ENCODE assay signal across 19 cellular contexts in the genomic region with DNA sequence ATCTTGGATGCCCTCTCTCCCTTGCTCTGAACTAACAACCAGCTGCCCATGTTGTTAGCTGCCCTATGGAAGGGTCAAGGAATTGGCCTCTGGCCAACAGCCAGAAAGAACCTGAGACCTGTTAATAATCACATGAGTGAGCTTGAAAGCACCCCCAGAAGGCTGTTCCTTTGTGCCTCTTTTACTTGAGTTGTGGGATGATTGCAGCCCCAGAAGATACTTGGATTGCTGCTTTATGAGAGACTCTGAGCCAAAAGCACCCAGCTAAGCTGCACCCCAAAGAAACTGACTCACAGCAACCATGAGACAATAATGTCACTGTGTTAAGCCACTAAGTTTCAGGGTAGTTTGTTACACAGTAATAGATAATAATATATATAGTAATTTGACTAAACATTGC.
DNase-seq lines count a peak whose midpoint lies in the region; TF ChIP-seq lines count a peak whose summit lies in the region.
"Had no signal": no experiment of that assay in that cellular context is flagged by ENCODE, and none has a peak within 500 bp of the region (broad histone marks: within the 10 kb centered on the region; RNA-seq: fewer than 3 reads in every experiment).

No MANE protein-coding gene starts in this region.

- peaks cover 5% of the 10 kb centered on the region for H3K79me1 ChIP-seq in mesenchymal stem cell (replicated peaks; ENCODE audit: low read length, poor library complexity, severe bottlenecking)

- no peak overlapping the region for H2BK15ac ChIP-seq in mesenchymal stem cell (ENCODE audit: low read depth, poor library complexity, severe bottlenecking)

- H3K36me3 ChIP-seq in BE2C (no peaks in the 10 kb centered on the region; the same call in 1 of the 2 replicates), mesenchymal stem cell (ENCODE audit: control insufficient read depth in 1 of 2, insufficient read depth in 2 of 2, low read depth in 1 of 2, low read length in 2 of 2) (peaks cover 5 to 13% of the 10 kb centered on the region in 2 experiments)

- no peak overlapping the region for H4K91ac ChIP-seq in mesenchymal stem cell (ENCODE audit: low read length)

- no peak overlapping the region for H3K4me3 ChIP-seq in BE2C (ENCODE audit: low read depth, low read length)
- H3K4me3 ChIP-seq in mesenchymal stem cell (ENCODE audit: insufficient read depth in 1 of 2, low read depth in 1 of 2, low read length in 2 of 2), result no peak overlapping the region
- H3K4me3 ChIP-seq: left ventricle myocardium inferior, pancreas, SJSA1, transverse colon had no signal

- H3K23ac ChIP-seq in mesenchymal stem cell (ENCODE audit: low read length in 2 of 2), result no peak overlapping the region

- no peak overlapping the region for H2AFZ ChIP-seq in mesenchymal stem cell (ENCODE audit: low read depth, low read length)

- H3K27me3 ChIP-seq in BE2C (no peaks in the 10 kb centered on the region), mesenchymal stem cell (ENCODE audit: control insufficient read depth in 1 of 2, insufficient read depth in 1 of 2, low read length in 2 of 2) (no peaks in the 10 kb centered on the region)
- H3K27me3 ChIP-seq: pancreas, SJSA1, transverse colon had no signal

- intact Hi-C loops in posterior vena cava (cut with DNase I), result no loop called here

- peak overlapping the region; percentile 46 for H3K4me2 ChIP-seq in mesenchymal stem cell (ENCODE audit: low read length, poor library complexity, severe bottlenecking)

- no peak overlapping the region for H3K14ac ChIP-seq in mesenchymal stem cell (ENCODE audit: low read length in 2 of 2)

- H3K9ac ChIP-seq in mesenchymal stem cell (ENCODE audit: low read length), result no peak overlapping the region

- no peak overlapping the region for H2BK5ac ChIP-seq in mesenchymal stem cell (ENCODE audit: low read depth, low read length, poor library complexity, severe bottlenecking)

- no peak overlapping the region for H2BK12ac ChIP-seq in mesenchymal stem cell (ENCODE audit: low read length in 2 of 2)

- DNase-seq in NCI-H146 (lab: John Stamatoyannopoulos, UW), result peak; percentile 51
- no peak for DNase-seq in NCI-H146 treated with DMSO at 0.1 percent for 48 hours (lab: John Stamatoyannopoulos, UW; ENCODE audit: unreplicated experiment)
- peak; percentile 12 for DNase-seq in BE2C
- no peak for DNase-seq in mesenchymal stem cell
- DNase-seq in stimulated activated CD4-positive, alpha-beta T cell treated with anti-CD3 and anti-CD28 coated beads, Interleukin-15, amount 100 ng/mL, for 24 hours, result no peak
- DNase-seq in AG08395 (ENCODE audit: low spot score), result no peak
- DNase-seq in posterior vena cava (ENCODE audit: low spot score), result no peak
- DNase-seq: activated CD4-positive, alpha-beta T cell treated with anti-CD3 and anti-CD28 coated beads, Interleukin-2, amount 10 ng/mL, durations not matched to agents 7 days and 5 days; amniotic stem cell; CD4-positive, alpha-beta T cell; GOT3; Karpas-422; left ventricle myocardium inferior; NCI-H446; pancreas; small intestine; transverse colon had no signal

- H3K9me3 ChIP-seq in BE2C (no peaks in the 10 kb centered on the region), mesenchymal stem cell (ENCODE audit: control insufficient read depth, low read length) (no peaks in the 10 kb centered on the region)
- H3K9me3 ChIP-seq: left ventricle myocardium inferior, pancreas, SJSA1, transverse colon had no signal

- H4K8ac ChIP-seq in mesenchymal stem cell (ENCODE audit: low read length), result no peak overlapping the region

- peak overlapping the region; percentile 71 for H3K27ac ChIP-seq in mesenchymal stem cell (ENCODE audit: low read length, poor library complexity, severe bottlenecking)
- H3K27ac ChIP-seq: left ventricle myocardium inferior, pancreas, SJSA1, transverse colon had no signal

- TF ChIP-seq RAD21 in Ishikawa (IDR thresholded peaks at IDR 0.05; ENCODE audit: low read depth), result no peak

- H3K18ac ChIP-seq in mesenchymal stem cell (ENCODE audit: low read depth in 1 of 2, low read length in 2 of 2), result no peak overlapping the region

- H2AK5ac ChIP-seq in mesenchymal stem cell (ENCODE audit: low read length, severe bottlenecking), result peak overlapping the region; percentile 84

- H3K4me1 ChIP-seq in BE2C (no peaks in the 10 kb centered on the region), mesenchymal stem cell (ENCODE audit: control insufficient read depth, insufficient read depth, low read depth, low read length) (peaks cover 3% of the 10 kb centered on the region)
- H3K4me1 ChIP-seq: left ventricle myocardium inferior, pancreas, SJSA1 had no signal

- no peak for TF ChIP-seq CTCF in BE2C (IDR thresholded peaks at IDR 0.05; ENCODE audit: low read depth, low read length)

- no peak for TF ChIP-seq EP300 in Ishikawa (IDR thresholded peaks at IDR 0.05; ENCODE audit: borderline replicate concordance)

- H2BK120ac ChIP-seq in mesenchymal stem cell (ENCODE audit: low read depth, low read length), result no peak overlapping the region

- no peak overlapping the region for H3K4ac ChIP-seq in mesenchymal stem cell (ENCODE audit: low read depth in 1 of 2, low read length in 2 of 2)

TF ChIP-seq in Ishikawa, 13 proteins besides CTCF, POLR2A, EP300 and RAD21:
- TF ChIP-seq NFIC (IDR thresholded peaks at IDR 0.05) (peak; percentile 45), CEBPB (IDR thresholded peaks at IDR 0.05) (no peak)

Comparison
In these comparisons a context has a peak if more than half of its experiments do, and no peak if none do; other contexts are left out.
1. DNase-seq: peak in NCI-H146 (single experiment) and BE2C (single experiment); none in NCI-H146 treated with DMSO at 0.1 percent for 48 hours (single experiment), mesenchymal stem cell (single experiment), stimulated activated CD4-positive, alpha-beta T cell treated with anti-CD3 and anti-CD28 coated beads, Interleukin-15, amount 100 ng/mL, for 24 hours (single experiment), AG08395 (single experiment) and posterior vena cava (single experiment).